ENCODE assay signal across 5 cellular contexts in genomic region chr6:31733734-31734133, GRCh38. TPM values are rescaled to one million over a fixed set of nuclear protein-coding genes. Genes with fewer than 3 reads are reported as not detected.
DNase-seq lines count a peak whose midpoint lies in the region; FAIRE-seq lines count a peak whose summit lies in the region.

No MANE protein-coding gene starts in this region.

- H3K36me3 Mint-ChIP-seq in dendritic cell treated with granulocyte-macrophage colony-stimulating factor and Interleukin-4, amounts not matched to agents 40 ng/mL and 50 ng/mL, for 4 days (ENCODE audit: low read depth), result peaks cover 80% of the 10 kb centered on the region

- peaks cover 75% of the 10 kb centered on the region for H3K4me1 Mint-ChIP-seq in dendritic cell treated with granulocyte-macrophage colony-stimulating factor and Interleukin-4, amounts not matched to agents 40 ng/mL and 50 ng/mL, for 4 days (ENCODE audit: low read depth)

- intact Hi-C loops in dendritic cell treated with granulocyte-macrophage colony-stimulating factor and Interleukin-4, amounts not matched to agents 40 ng/mL and 50 ng/mL, for 4 days (cut with micrococcal nuclease), result no loop called here

- peak overlapping the region; percentile 91 for H3K27ac Mint-ChIP-seq in dendritic cell treated with granulocyte-macrophage colony-stimulating factor and Interleukin-4, amounts not matched to agents 40 ng/mL and 50 ng/mL, for 4 days

- H3K9me3 Mint-ChIP-seq in dendritic cell treated with granulocyte-macrophage colony-stimulating factor and Interleukin-4, amounts not matched to agents 40 ng/mL and 50 ng/mL, for 4 days, result no peaks in the 10 kb centered on the region

- H3K27me3 Mint-ChIP-seq in dendritic cell treated with granulocyte-macrophage colony-stimulating factor and Interleukin-4, amounts not matched to agents 40 ng/mL and 50 ng/mL, for 4 days, result no peaks in the 10 kb centered on the region

- H3K4me3 Mint-ChIP-seq in dendritic cell treated with granulocyte-macrophage colony-stimulating factor and Interleukin-4, amounts not matched to agents 40 ng/mL and 50 ng/mL, for 4 days, result peak overlapping the region; percentile 100

- DNase-seq in NT2/D1 (ENCODE audit: low read depth, low spot score), result no peak
- DNase-seq in small intestine, result no peak
- no peak for DNase-seq in NCI-H1694 (lab: John Stamatoyannopoulos, UW)
- no peak for DNase-seq in DMS 273 treated with DMSO at 0.1 percent for 48 hours (lab: John Stamatoyannopoulos, UW)

- peak overlapping the region; percentile 92 to 97 for H3K27ac ChIP-seq in small intestine (ENCODE audit: low read depth in 1 of 2, low read length in 1 of 2)

- H3K27me3 ChIP-seq in NT2/D1 (ENCODE audit: insufficient read depth, insufficient read length) (no peaks in the 10 kb centered on the region), small intestine (ENCODE audit: control insufficient read depth in 2 of 2, insufficient read depth in 2 of 2, low read length in 2 of 2) (no peaks in the 10 kb centered on the region)

- H3K4me1 ChIP-seq in NT2/D1 (ENCODE audit: insufficient read depth, insufficient read length), result peaks cover 6% of the 10 kb centered on the region
- H3K4me1 ChIP-seq in small intestine (ENCODE audit: control insufficient read depth in 2 of 2, insufficient read depth in 1 of 2, low read depth in 1 of 2, low read length in 1 of 2), result peaks cover 3 to 14% of the 10 kb centered on the region in 2 donors

- peaks cover 39% of the 10 kb centered on the region for H3K36me3 ChIP-seq in NT2/D1 (ENCODE audit: insufficient read depth, insufficient read length, low read length)
- peaks cover 11% of the 10 kb centered on the region in 2 donors for H3K36me3 ChIP-seq in small intestine (ENCODE audit: control insufficient read depth in 2 of 2, insufficient read depth in 2 of 2, low read length in 2 of 2)

- H3K9me3 ChIP-seq in NT2/D1 (ENCODE audit: insufficient read depth, low read length), result no peaks in the 10 kb centered on the region
- no peaks in the 10 kb centered on the region for H3K9me3 ChIP-seq in small intestine (ENCODE audit: control insufficient read depth, low read depth)

- FAIRE-seq in small intestine (lab: Jason Lieb, UNC), result no peak

- peak overlapping the region; percentile 51 for H3K9ac ChIP-seq in NT2/D1 (ENCODE audit: insufficient read length, low read depth)

- WGBS in small intestine, 3 donors, result 57 to 76% (median 70%) methylated on average over 4 of the region's 4 CpGs

- peak overlapping the region; percentile 94 for H3K4me3 ChIP-seq in NT2/D1 (ENCODE audit: insufficient read length, low read depth)
- H3K4me3 ChIP-seq in small intestine (ENCODE audit: low read depth in 1 of 2, low read length in 2 of 2), result peak overlapping the region in 1 of 2 donors; percentile 79

RNA-seq across cellular contexts. Expression of gene CLIC1, which starts 2.6 kb away (rescaled TPM):
- 100 to 1,000 TPM; 400 to 569 (median 500) TPM for polyA plus RNA-seq in small intestine

RNA-seq across cellular contexts. Expression of gene DDAH2, which starts 4.6 kb away (rescaled TPM):
- polyA plus RNA-seq in small intestine, result 10 to 100 TPM; 68.1 to 89.7 (median 84.1) TPM

RNA-seq across cellular contexts. Expression of gene MSH5, which starts 6.1 kb away (rescaled TPM):
- polyA plus RNA-seq in small intestine, result 10 to 100 TPM in 1 of 3 donors, 1 to 10 TPM in 2; 1.6 to 12.2 (median 6.3) TPM

RNA-seq across cellular contexts. Expression of gene MPIG6B, which starts 10.6 kb away (rescaled TPM):
- polyA plus RNA-seq in small intestine, result under 1 TPM in 1 of 3 donors, not detected in 2; 0.13 TPM

RNA-seq across cellular contexts. Expression of gene LY6G6C, which starts 12.2 kb away (rescaled TPM):
- polyA plus RNA-seq in small intestine, result not detected
